ENCODE assay signal across 8 cellular contexts in the genomic region with DNA sequence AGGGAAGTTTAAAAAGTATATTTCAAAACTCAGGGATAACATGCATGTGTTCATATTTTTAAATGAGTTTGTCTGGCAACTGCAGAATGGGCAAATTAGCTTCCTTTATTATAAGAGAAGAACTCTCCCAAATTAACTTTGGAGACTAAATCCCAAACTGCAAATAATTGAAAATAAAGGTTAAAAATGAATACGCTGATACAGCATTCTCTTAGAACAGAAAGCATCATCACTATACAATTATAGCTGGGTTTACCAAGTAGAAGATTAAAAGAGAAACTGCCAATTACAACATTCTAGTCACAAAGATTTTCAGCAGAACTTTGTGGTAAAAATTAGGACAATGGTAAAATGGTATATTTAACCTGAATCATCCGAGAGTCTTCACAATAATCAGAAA.
"Had no signal": no experiment of that assay in that cellular context is flagged by ENCODE, and none has a peak within 500 bp of the region (broad histone marks: within the 10 kb centered on the region; RNA-seq: fewer than 3 reads in every experiment).

No MANE protein-coding gene starts in this region.

- H3K9ac ChIP-seq: GM23248, KMS-11 had no signal

- H2AFZ ChIP-seq: GM23248 had no signal

- H3K27ac ChIP-seq: GM23248, KMS-11 had no signal

- H3K4me3 ChIP-seq: GM23248 had no signal

- H3K4me2 ChIP-seq: KMS-11 had no signal

- FAIRE-seq: H54, HTR-8/SVneo had no signal

- DNase-seq: GM23248, GOT3, H9, HCEC 1CT, KBM-7 had no signal
